Comparison of ENCODE assay signal across 9 cellular contexts in genomic region chrX:119573222-119573621, GRCh38. TPM values are rescaled to one million over a fixed set of nuclear protein-coding genes. Genes with fewer than 3 reads are reported as not detected.
DNase-seq lines count a peak whose midpoint lies in the region; ATAC-seq lines count a peak whose summit lies in the region.
"Had no signal": no experiment of that assay in that cellular context is flagged by ENCODE, and none has a peak within 500 bp of the region (broad histone marks: within the 10 kb centered on the region; RNA-seq: fewer than 3 reads in every experiment).

No MANE protein-coding gene starts in this region.

- H3K4me3 Mint-ChIP-seq in T-helper 2 cell treated with Interferon-gamma antibody and Interleukin-4, amounts not matched to agents 5 μg/mL and 100 μg/mL, for 36 hours: peak overlapping the region; percentile 84
- H3K4me3 Mint-ChIP-seq in activated T-helper 1 cell treated with anti-CD3 and anti-CD28 coated beads, Interleukin-12 subunit alpha, Interleukin-12 subunit beta, Interleukin-2, Interleukin-4 antibody, amounts not matched to agents 30 ng/mL and 10 ng/mL and 1 ng/mL, durations not matched to agents 14 hours and 24 hours and 36 hours: peak overlapping the region; percentile 86
- H3K4me3 Mint-ChIP-seq in stimulated activated naive B cell treated with anti-CD40 and anti-IgM and Interleukin-4, amounts not matched to agents 10 μg/mL and 1 μg/mL and 100 μg/mL, for 72 hours: peak overlapping the region; percentile 87 to 97

- intact Hi-C loops in activated T-helper 1 cell treated with anti-CD3 and anti-CD28 coated beads, Interleukin-12 subunit alpha, Interleukin-12 subunit beta, Interleukin-2, Interleukin-4 antibody, amounts not matched to agents 30 ng/mL and 10 ng/mL and 1 ng/mL, durations not matched to agents 14 hours and 24 hours and 36 hours (cut with micrococcal nuclease): loop anchor here (5.0 kb wide), 2 partner anchors 74 to 369 kb away; partner anchors contain the start of gene NKAP

- no peaks in the 10 kb centered on the region for H3K9me3 Mint-ChIP-seq in T-helper 2 cell treated with Interferon-gamma antibody and Interleukin-4, amounts not matched to agents 5 μg/mL and 100 μg/mL, for 36 hours
- no peaks in the 10 kb centered on the region for H3K9me3 Mint-ChIP-seq in activated T-helper 1 cell treated with anti-CD3 and anti-CD28 coated beads, Interleukin-12 subunit alpha, Interleukin-12 subunit beta, Interleukin-2, Interleukin-4 antibody, amounts not matched to agents 30 ng/mL and 10 ng/mL and 1 ng/mL, durations not matched to agents 14 hours and 24 hours and 36 hours
- H3K9me3 Mint-ChIP-seq in stimulated activated naive B cell treated with anti-CD40 and anti-IgM and Interleukin-4, amounts not matched to agents 10 μg/mL and 1 μg/mL and 100 μg/mL, for 72 hours: no peaks in the 10 kb centered on the region

- ATAC-seq in stimulated activated naive B cell treated with anti-CD40 and anti-IgM and Interleukin-4, amounts not matched to agents 10 μg/mL and 1 μg/mL and 100 μg/mL, for 72 hours (replicated peaks): no peak

- H3K36me3 Mint-ChIP-seq in T-helper 2 cell treated with Interferon-gamma antibody and Interleukin-4, amounts not matched to agents 5 μg/mL and 100 μg/mL, for 36 hours (ENCODE audit: low read depth): peaks cover 4% of the 10 kb centered on the region
- H3K36me3 Mint-ChIP-seq in activated T-helper 1 cell treated with anti-CD3 and anti-CD28 coated beads, Interleukin-12 subunit alpha, Interleukin-12 subunit beta, Interleukin-2, Interleukin-4 antibody, amounts not matched to agents 30 ng/mL and 10 ng/mL and 1 ng/mL, durations not matched to agents 14 hours and 24 hours and 36 hours (ENCODE audit: low read depth): no peaks in the 10 kb centered on the region
- H3K36me3 Mint-ChIP-seq in stimulated activated naive B cell treated with anti-CD40 and anti-IgM and Interleukin-4, amounts not matched to agents 10 μg/mL and 1 μg/mL and 100 μg/mL, for 72 hours: no peaks in the 10 kb centered on the region

- H3K27me3 Mint-ChIP-seq in T-helper 2 cell treated with Interferon-gamma antibody and Interleukin-4, amounts not matched to agents 5 μg/mL and 100 μg/mL, for 36 hours (ENCODE audit: low read depth): no peaks in the 10 kb centered on the region
- H3K27me3 Mint-ChIP-seq in activated T-helper 1 cell treated with anti-CD3 and anti-CD28 coated beads, Interleukin-12 subunit alpha, Interleukin-12 subunit beta, Interleukin-2, Interleukin-4 antibody, amounts not matched to agents 30 ng/mL and 10 ng/mL and 1 ng/mL, durations not matched to agents 14 hours and 24 hours and 36 hours (ENCODE audit: insufficient read depth): peaks cover 2% of the 10 kb centered on the region
- H3K27me3 Mint-ChIP-seq in stimulated activated naive B cell treated with anti-CD40 and anti-IgM and Interleukin-4, amounts not matched to agents 10 μg/mL and 1 μg/mL and 100 μg/mL, for 72 hours: peaks cover 0 to 19% of the 10 kb centered on the region in 2 donors

- DNase-seq in T-helper 2 cell treated with Interferon-gamma antibody and Interleukin-4, amounts not matched to agents 5 μg/mL and 100 μg/mL, for 36 hours (ENCODE audit: low spot score): no peak
- DNase-seq in T-helper 2 cell (no peak), KG1 (lab: John Stamatoyannopoulos, UW) (no peak), GF-D8 (lab: John Stamatoyannopoulos, UW) (no peak), GM19238 (ENCODE audit: insufficient read length, low spot score) (no peak)
- DNase-seq in activated T-helper 1 cell treated with anti-CD3 and anti-CD28 coated beads, Interleukin-12 subunit alpha, Interleukin-12 subunit beta, Interleukin-2, Interleukin-4 antibody, amounts not matched to agents 30 ng/mL and 10 ng/mL and 1 ng/mL, durations not matched to agents 14 hours and 24 hours and 36 hours (ENCODE audit: low spot score): no peak
- no peak for DNase-seq in stimulated activated naive B cell treated with anti-CD40 and anti-IgM and Interleukin-4, amounts not matched to agents 10 μg/mL and 1 μg/mL and 100 μg/mL, for 72 hours
- DNase-seq: effector CD4-positive, alpha-beta T cell had no signal

- no peak overlapping the region for H3K27ac Mint-ChIP-seq in T-helper 2 cell treated with Interferon-gamma antibody and Interleukin-4, amounts not matched to agents 5 μg/mL and 100 μg/mL, for 36 hours
- no peak overlapping the region for H3K27ac Mint-ChIP-seq in activated T-helper 1 cell treated with anti-CD3 and anti-CD28 coated beads, Interleukin-12 subunit alpha, Interleukin-12 subunit beta, Interleukin-2, Interleukin-4 antibody, amounts not matched to agents 30 ng/mL and 10 ng/mL and 1 ng/mL, durations not matched to agents 14 hours and 24 hours and 36 hours
- no peak overlapping the region for H3K27ac Mint-ChIP-seq in stimulated activated naive B cell treated with anti-CD40 and anti-IgM and Interleukin-4, amounts not matched to agents 10 μg/mL and 1 μg/mL and 100 μg/mL, for 72 hours

- H3K4me1 Mint-ChIP-seq in T-helper 2 cell treated with Interferon-gamma antibody and Interleukin-4, amounts not matched to agents 5 μg/mL and 100 μg/mL, for 36 hours (ENCODE audit: low read depth): peaks cover 11% of the 10 kb centered on the region
- H3K4me1 Mint-ChIP-seq in activated T-helper 1 cell treated with anti-CD3 and anti-CD28 coated beads, Interleukin-12 subunit alpha, Interleukin-12 subunit beta, Interleukin-2, Interleukin-4 antibody, amounts not matched to agents 30 ng/mL and 10 ng/mL and 1 ng/mL, durations not matched to agents 14 hours and 24 hours and 36 hours (ENCODE audit: low read depth): peaks cover 14% of the 10 kb centered on the region
- H3K4me1 Mint-ChIP-seq in stimulated activated naive B cell treated with anti-CD40 and anti-IgM and Interleukin-4, amounts not matched to agents 10 μg/mL and 1 μg/mL and 100 μg/mL, for 72 hours: peaks cover 8 to 15% of the 10 kb centered on the region in 2 donors

- peak overlapping the region; percentile 24 for H3K4me3 ChIP-seq in iPS-11a (ENCODE audit: low read depth, low read length)

RNA-seq across cellular contexts. Expression of gene UBE2A, which starts 1.1 kb away (rescaled TPM):
- 60.1 and 61.3 TPM in 2 replicates for total RNA-seq in activated T-helper 1 cell treated with anti-CD3 and anti-CD28 coated beads, Interleukin-12 subunit alpha, Interleukin-12 subunit beta, Interleukin-2, Interleukin-4 antibody, amounts not matched to agents 30 ng/mL and 10 ng/mL and 1 ng/mL, durations not matched to agents 14 hours and 24 hours and 36 hours

RNA-seq across cellular contexts. Expression of gene STEEP1, which starts 8.0 kb away (rescaled TPM):
- 25.0 and 25.9 TPM in 2 replicates for total RNA-seq in activated T-helper 1 cell treated with anti-CD3 and anti-CD28 coated beads, Interleukin-12 subunit alpha, Interleukin-12 subunit beta, Interleukin-2, Interleukin-4 antibody, amounts not matched to agents 30 ng/mL and 10 ng/mL and 1 ng/mL, durations not matched to agents 14 hours and 24 hours and 36 hours

RNA-seq across cellular contexts. Expression of gene NKRF, which starts 33.0 kb away (rescaled TPM):
- 26.8 and 29.0 TPM in 2 replicates for total RNA-seq in activated T-helper 1 cell treated with anti-CD3 and anti-CD28 coated beads, Interleukin-12 subunit alpha, Interleukin-12 subunit beta, Interleukin-2, Interleukin-4 antibody, amounts not matched to agents 30 ng/mL and 10 ng/mL and 1 ng/mL, durations not matched to agents 14 hours and 24 hours and 36 hours
